In the genomic region with DNA sequence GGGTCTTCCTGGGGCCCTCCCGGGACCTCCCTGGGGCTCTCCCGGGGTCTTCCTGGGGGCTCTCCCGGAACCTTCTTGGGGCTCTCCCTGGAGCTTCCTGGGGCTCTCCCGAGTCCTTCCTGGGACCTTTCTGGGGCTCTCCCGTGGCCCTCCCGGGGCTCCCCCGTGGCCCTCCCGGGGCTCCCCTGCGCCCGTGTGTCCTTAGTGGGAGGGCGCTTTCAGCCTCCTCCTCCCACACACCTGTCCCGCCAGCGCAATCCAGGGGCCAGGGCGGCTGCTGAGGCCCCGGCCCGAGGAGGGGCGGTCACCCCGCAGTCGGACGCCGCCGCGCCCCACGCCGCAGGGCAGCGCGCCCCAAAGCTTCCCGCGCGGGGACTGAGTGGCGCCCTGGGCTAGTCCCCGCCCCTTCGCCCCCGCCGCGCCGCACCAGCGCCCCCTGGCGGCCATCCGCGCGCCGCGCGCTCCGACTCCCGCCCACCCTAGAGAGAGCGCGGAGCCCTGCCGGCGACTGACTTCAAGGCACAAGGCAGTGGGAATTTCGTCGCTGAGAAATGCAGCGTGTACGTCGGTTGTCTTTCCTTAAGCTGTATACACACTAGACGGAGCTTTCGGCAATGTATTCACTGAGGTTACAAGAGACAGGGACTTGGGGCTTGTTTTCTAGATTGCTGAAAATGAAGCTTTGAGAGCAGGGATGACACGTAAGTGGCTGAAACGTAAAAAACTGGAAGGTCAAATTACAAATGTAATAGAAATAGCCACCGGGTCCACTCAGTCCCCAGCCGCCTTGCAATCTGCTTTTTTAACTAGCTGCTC, we compare ENCODE assay signal across 8 cellular contexts. TPM values are rescaled to one million over a fixed set of nuclear protein-coding genes. Genes with fewer than 3 reads are reported as not detected.
DNase-seq lines count a peak whose midpoint lies in the region; ATAC-seq and TF ChIP-seq lines count a peak whose summit lies in the region.

No MANE protein-coding gene starts in this region.

- H3K4me1 ChIP-seq in HUES6 (ENCODE audit: control insufficient read depth, insufficient read depth, low read length), result peaks cover 7% of the 10 kb centered on the region; the same call in 1 of the 2 replicates
- H3K4me1 ChIP-seq in foreskin keratinocyte, result no peaks in the 10 kb centered on the region
- H3K4me1 ChIP-seq in neuron (ENCODE audit: insufficient read depth, low read length), result no peaks in the 10 kb centered on the region
- H3K4me1 ChIP-seq in stomach smooth muscle (ENCODE audit: control insufficient read depth, insufficient read depth, low read length), result peaks cover 8% of the 10 kb centered on the region

- H3K27me3 Mint-ChIP-seq in activated T-helper 2 cell treated with anti-CD3 and anti-CD28 coated beads, Interferon-gamma antibody, Interleukin-2, Interleukin-4, amounts not matched to agents 10 μg/mL and 5 μg/mL and 100 μg/mL, durations not matched to agents 14 hours and 24 hours and 36 hours (ENCODE audit: low read depth), result peaks cover 19% of the 10 kb centered on the region

- H3K9me3 Mint-ChIP-seq in activated T-helper 2 cell treated with anti-CD3 and anti-CD28 coated beads, Interferon-gamma antibody, Interleukin-2, Interleukin-4, amounts not matched to agents 10 μg/mL and 5 μg/mL and 100 μg/mL, durations not matched to agents 14 hours and 24 hours and 36 hours, result no peaks in the 10 kb centered on the region

- ATAC-seq in GM21447 (IDR thresholded peaks at IDR 0.05; ENCODE audit: unreplicated experiment), result peak; percentile 75
- ATAC-seq in foreskin keratinocyte, result peak; percentile 91

- no peak overlapping the region for H2AFZ ChIP-seq in neuron (ENCODE audit: low read depth, low read length)

- peak overlapping the region; percentile 66 for H3K4me3 ChIP-seq in HUES6 (ENCODE audit: low read depth, low read length)
- H3K4me3 ChIP-seq in neuron (ENCODE audit: low read length), result peak overlapping the region; percentile 25
- peak overlapping the region; percentile 5 to 60 for H3K4me3 ChIP-seq in stomach smooth muscle (ENCODE audit: low read length in 2 of 2)

- peak; percentile 94 for TF ChIP-seq CTCF in foreskin keratinocyte (conservative IDR thresholded peaks at IDR 0.05)

- no peak overlapping the region for H3K27ac ChIP-seq in HUES6 (ENCODE audit: low read depth, low read length)
- H3K27ac ChIP-seq in foreskin keratinocyte, result no peak overlapping the region
- no peak overlapping the region for H3K27ac ChIP-seq in stomach smooth muscle (ENCODE audit: low read length)

- peak; percentile 72 for DNase-seq in DMS153 treated with DMSO at 0.1 percent for 48 hours (lab: John Stamatoyannopoulos, UW; ENCODE audit: unreplicated experiment)
- peak; percentile 90 for DNase-seq in RKO (ENCODE audit: low spot score)
- peak; percentile 75 for DNase-seq in activated T-helper 2 cell treated with anti-CD3 and anti-CD28 coated beads, Interferon-gamma antibody, Interleukin-2, Interleukin-4, amounts not matched to agents 10 μg/mL and 5 μg/mL and 100 μg/mL, durations not matched to agents 14 hours and 24 hours and 36 hours (ENCODE audit: low spot score)
- peak in 1 of 2 donors; percentile 25 for DNase-seq in foreskin keratinocyte

- peak overlapping the region; percentile 58 for H3K9ac ChIP-seq in HUES6 (ENCODE audit: low read length)
- no peak overlapping the region for H3K9ac ChIP-seq in stomach smooth muscle (ENCODE audit: low read length in 2 of 2)

- no peak overlapping the region for H3K27ac Mint-ChIP-seq in activated T-helper 2 cell treated with anti-CD3 and anti-CD28 coated beads, Interferon-gamma antibody, Interleukin-2, Interleukin-4, amounts not matched to agents 10 μg/mL and 5 μg/mL and 100 μg/mL, durations not matched to agents 14 hours and 24 hours and 36 hours

- H3K9me3 ChIP-seq in HUES6 (ENCODE audit: control insufficient read depth, insufficient read depth, low read depth, low read length) (no peaks in the 10 kb centered on the region), neuron (ENCODE audit: low read length) (no peaks in the 10 kb centered on the region), stomach smooth muscle (ENCODE audit: control insufficient read depth in 2 of 2, low read length in 2 of 2) (no peaks in the 10 kb centered on the region)

- peaks cover 12% of the 10 kb centered on the region for H3K4me1 Mint-ChIP-seq in activated T-helper 2 cell treated with anti-CD3 and anti-CD28 coated beads, Interferon-gamma antibody, Interleukin-2, Interleukin-4, amounts not matched to agents 10 μg/mL and 5 μg/mL and 100 μg/mL, durations not matched to agents 14 hours and 24 hours and 36 hours (ENCODE audit: low read depth)

- intact Hi-C loops in activated T-helper 2 cell treated with anti-CD3 and anti-CD28 coated beads, Interferon-gamma antibody, Interleukin-2, Interleukin-4, amounts not matched to agents 10 μg/mL and 5 μg/mL and 100 μg/mL, durations not matched to agents 14 hours and 24 hours and 36 hours (cut with micrococcal nuclease), result loop anchor here (1.0 kb wide), 5 partner anchors 46 to 417 kb away; a partner anchor contains a TSS

- H3K36me3 ChIP-seq in HUES6 (ENCODE audit: control insufficient read depth, insufficient read depth, low read length), result no peaks in the 10 kb centered on the region
- no peaks in the 10 kb centered on the region for H3K36me3 ChIP-seq in neuron (ENCODE audit: insufficient read depth, low read length)
- H3K36me3 ChIP-seq in stomach smooth muscle (ENCODE audit: control insufficient read depth in 2 of 2, insufficient read depth in 2 of 2, low read length in 2 of 2), result no peaks in the 10 kb centered on the region

- peaks cover 22% of the 10 kb centered on the region for H3K27me3 ChIP-seq in HUES6 (ENCODE audit: control insufficient read depth, insufficient read depth, low read length)
- H3K27me3 ChIP-seq in foreskin keratinocyte, result peaks cover 12% of the 10 kb centered on the region
- H3K27me3 ChIP-seq in neuron (ENCODE audit: insufficient read depth, low read length), result peaks cover 11% of the 10 kb centered on the region
- H3K27me3 ChIP-seq in stomach smooth muscle (ENCODE audit: control insufficient read depth in 1 of 2, insufficient read depth in 2 of 2, low read length in 2 of 2), result peaks cover 11 to 19% of the 10 kb centered on the region in 2 donors

- no peaks in the 10 kb centered on the region for H3K36me3 Mint-ChIP-seq in activated T-helper 2 cell treated with anti-CD3 and anti-CD28 coated beads, Interferon-gamma antibody, Interleukin-2, Interleukin-4, amounts not matched to agents 10 μg/mL and 5 μg/mL and 100 μg/mL, durations not matched to agents 14 hours and 24 hours and 36 hours (ENCODE audit: low read depth)

- peak overlapping the region; percentile 68 for H3K4me3 Mint-ChIP-seq in activated T-helper 2 cell treated with anti-CD3 and anti-CD28 coated beads, Interferon-gamma antibody, Interleukin-2, Interleukin-4, amounts not matched to agents 10 μg/mL and 5 μg/mL and 100 μg/mL, durations not matched to agents 14 hours and 24 hours and 36 hours (ENCODE audit: low read depth)

RNA-seq across cellular contexts. Expression of a gene that starts 47.1 kb away (rescaled TPM):
- 197 and 198 TPM in 2 replicates for total RNA-seq in activated T-helper 2 cell treated with anti-CD3 and anti-CD28 coated beads, Interferon-gamma antibody, Interleukin-2, Interleukin-4, amounts not matched to agents 10 μg/mL and 5 μg/mL and 100 μg/mL, durations not matched to agents 14 hours and 24 hours and 36 hours
- total RNA-seq in foreskin keratinocyte, result 184 and 210 TPM in 2 replicates
- polyA plus RNA-seq in foreskin keratinocyte, result 88.5 and 92.0 TPM in 2 replicates
